ENCODE assay signal across 15 cellular contexts in the genomic region with DNA sequence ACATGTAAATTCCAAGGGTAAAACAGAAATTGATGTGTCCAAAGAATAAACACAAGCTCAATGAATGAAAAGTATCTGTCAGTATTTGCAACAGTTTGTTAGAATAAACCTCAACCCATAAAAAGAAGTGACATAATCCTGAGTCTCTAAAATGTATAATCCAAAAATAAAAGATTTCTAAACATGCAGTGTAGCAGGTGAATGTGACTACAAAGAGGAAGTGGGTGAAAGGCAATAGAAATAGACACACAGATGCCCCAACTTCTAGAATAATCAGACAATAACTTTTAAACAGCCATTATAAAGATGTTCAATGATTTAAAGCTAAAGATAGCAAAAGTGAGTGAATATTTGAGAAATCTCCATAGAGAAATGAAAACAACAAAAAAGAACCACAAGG.
"Had no signal": no experiment of that assay in that cellular context is flagged by ENCODE, and none has a peak within 500 bp of the region (broad histone marks: within the 10 kb centered on the region; RNA-seq: fewer than 3 reads in every experiment).

No MANE protein-coding gene starts in this region.

- H3K27me3 Mint-ChIP-seq: activated B cell treated with CpG ODN at 0.5 μM for 24 hours; activated CD4-positive, alpha-beta T cell treated with anti-CD3 and anti-CD28 coated beads, Interleukin-2, amount 10 ng/mL, durations not matched to agents 7 days and 5 days; activated naive CD4-positive, alpha-beta T cell treated with anti-CD3 and anti-CD28 coated beads, Interleukin-2, amount 10 ng/mL, durations not matched to agents 7 days and 5 days; stimulated activated naive B cell treated with anti-CD40 and anti-IgM and Interleukin-4, amounts not matched to agents 10 μg/mL and 1 μg/mL and 100 μg/mL, for 72 hours had no signal

- H3K4me1 ChIP-seq: esophagus squamous epithelium, upper lobe of left lung had no signal

- H3K27ac Mint-ChIP-seq: activated B cell treated with CpG ODN at 0.5 μM for 24 hours; activated CD4-positive, alpha-beta T cell treated with anti-CD3 and anti-CD28 coated beads, Interleukin-2, amount 10 ng/mL, durations not matched to agents 7 days and 5 days; activated naive CD4-positive, alpha-beta T cell treated with anti-CD3 and anti-CD28 coated beads, Interleukin-2, amount 10 ng/mL, durations not matched to agents 7 days and 5 days; activated T-helper 17 cell treated with anti-CD3 and anti-CD28 coated beads, Interleukin-2, amount 50 U/mL, for 72 hours; stimulated activated naive B cell treated with anti-CD40 and anti-IgM and Interleukin-4, amounts not matched to agents 10 μg/mL and 1 μg/mL and 100 μg/mL, for 72 hours had no signal

- ATAC-seq: activated T-helper 17 cell treated with anti-CD3 and anti-CD28 coated beads, Interleukin-2, amount 50 U/mL, for 72 hours; left colon; right cardiac atrium had no signal

- H3K36me3 Mint-ChIP-seq: activated naive CD4-positive, alpha-beta T cell treated with anti-CD3 and anti-CD28 coated beads, Interleukin-2, amount 10 ng/mL, durations not matched to agents 7 days and 5 days; naive B cell; stimulated activated naive B cell treated with anti-CD40 and anti-IgM and Interleukin-4, amounts not matched to agents 10 μg/mL and 1 μg/mL and 100 μg/mL, for 72 hours had no signal

- H3K27me3 ChIP-seq: cardiac muscle cell, esophagus squamous epithelium, upper lobe of left lung had no signal

- H3K4me1 Mint-ChIP-seq: activated B cell treated with CpG ODN at 0.5 μM for 24 hours; activated CD4-positive, alpha-beta T cell treated with anti-CD3 and anti-CD28 coated beads, Interleukin-2, amount 10 ng/mL, durations not matched to agents 7 days and 5 days; activated naive CD4-positive, alpha-beta T cell treated with anti-CD3 and anti-CD28 coated beads, Interleukin-2, amount 10 ng/mL, durations not matched to agents 7 days and 5 days; activated T-helper 17 cell treated with anti-CD3 and anti-CD28 coated beads, Interleukin-2, amount 50 U/mL, for 72 hours had no signal

- H3K9me3 Mint-ChIP-seq: activated CD4-positive, alpha-beta T cell treated with anti-CD3 and anti-CD28 coated beads, Interleukin-2, amount 10 ng/mL, durations not matched to agents 7 days and 5 days; activated naive CD4-positive, alpha-beta T cell treated with anti-CD3 and anti-CD28 coated beads, Interleukin-2, amount 10 ng/mL, durations not matched to agents 7 days and 5 days; activated T-helper 17 cell treated with anti-CD3 and anti-CD28 coated beads, Interleukin-2, amount 50 U/mL, for 72 hours; naive B cell had no signal

- H3K4me3 Mint-ChIP-seq: activated B cell treated with CpG ODN at 0.5 μM for 24 hours; activated CD4-positive, alpha-beta T cell treated with anti-CD3 and anti-CD28 coated beads, Interleukin-2, amount 10 ng/mL, durations not matched to agents 7 days and 5 days; activated naive CD4-positive, alpha-beta T cell treated with anti-CD3 and anti-CD28 coated beads, Interleukin-2, amount 10 ng/mL, durations not matched to agents 7 days and 5 days; activated T-helper 17 cell treated with anti-CD3 and anti-CD28 coated beads, Interleukin-2, amount 50 U/mL, for 72 hours; naive B cell; stimulated activated naive B cell treated with anti-CD40 and anti-IgM and Interleukin-4, amounts not matched to agents 10 μg/mL and 1 μg/mL and 100 μg/mL, for 72 hours had no signal

- DNase-seq: activated B cell treated with CpG ODN at 0.5 μM for 24 hours; activated CD4-positive, alpha-beta T cell treated with anti-CD3 and anti-CD28 coated beads, Interleukin-2, amount 10 ng/mL, durations not matched to agents 7 days and 5 days; activated CD8-positive, alpha-beta memory T cell treated with anti-CD3 and anti-CD28 coated beads for 24 hours; activated naive CD4-positive, alpha-beta T cell treated with anti-CD3 and anti-CD28 coated beads, Interleukin-2, amount 10 ng/mL, durations not matched to agents 7 days and 5 days; activated T-cell treated with anti-CD3 and anti-CD28 coated beads for 4 hours; esophagus squamous epithelium; foreskin fibroblast; left colon; midbrain; naive B cell; right cardiac atrium; stimulated activated naive B cell treated with anti-CD40 and anti-IgM and Interleukin-4, amounts not matched to agents 10 μg/mL and 1 μg/mL and 100 μg/mL, for 72 hours; upper lobe of left lung had no signal

- H3K27ac ChIP-seq: cardiac muscle cell, esophagus squamous epithelium, upper lobe of left lung had no signal
